9 cellular contexts compared by ENCODE assay signal in the genomic region with DNA sequence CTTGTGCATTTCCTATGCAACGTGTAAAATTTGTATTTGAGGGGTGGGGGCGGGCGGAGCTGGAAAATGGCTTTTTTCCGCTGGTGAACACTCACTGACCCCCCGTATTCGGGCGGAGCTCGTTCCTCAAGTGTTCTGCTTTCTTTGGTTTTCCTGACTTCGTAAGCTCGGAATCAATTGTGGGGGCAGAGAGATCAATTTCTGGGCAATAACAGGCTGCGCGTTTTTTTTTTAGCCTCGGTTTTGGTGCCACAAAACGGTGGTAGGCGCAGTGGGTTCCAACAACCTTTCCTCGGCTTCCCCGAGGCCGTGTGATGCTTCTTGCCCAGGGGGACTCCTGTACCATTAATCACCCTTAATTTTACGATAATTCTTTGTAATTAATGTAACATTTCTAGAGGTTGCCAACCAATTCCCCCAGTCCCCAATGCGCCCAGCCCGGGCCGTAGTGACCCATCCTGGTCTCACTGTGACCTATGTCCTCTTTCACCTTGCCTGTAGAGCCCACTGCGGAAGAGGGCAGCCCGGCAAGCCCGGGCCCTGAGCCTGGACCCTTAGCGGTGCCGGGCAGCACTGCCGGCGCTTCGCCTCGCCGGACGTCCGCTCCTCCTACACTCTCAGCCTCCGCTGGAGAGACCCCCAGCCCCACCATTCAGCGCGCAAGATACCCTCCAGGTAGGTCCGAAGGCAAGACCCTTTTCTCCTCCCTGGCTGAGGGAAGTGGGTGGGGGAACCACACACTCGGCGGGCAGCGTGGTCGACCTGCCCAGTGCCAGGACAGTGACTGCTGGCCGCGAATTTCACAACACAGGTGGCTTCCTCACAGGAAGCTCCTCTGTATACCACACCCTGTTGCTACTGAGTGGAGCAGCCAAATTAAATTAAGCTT. TPM values are rescaled to one million over a fixed set of nuclear protein-coding genes. Genes with fewer than 3 reads are reported as not detected.
DNase-seq lines count a peak whose midpoint lies in the region; ATAC-seq and TF ChIP-seq lines count a peak whose summit lies in the region.
"Had no signal": no experiment of that assay in that cellular context is flagged by ENCODE, and none has a peak within 500 bp of the region (broad histone marks: within the 10 kb centered on the region; RNA-seq: fewer than 3 reads in every experiment).

No MANE protein-coding gene starts in this region.

- no peaks in the 10 kb centered on the region for H3K36me3 ChIP-seq in MM.1S (replicated peaks; ENCODE audit: insufficient read depth, low read length)
- no peaks in the 10 kb centered on the region for H3K36me3 ChIP-seq in effector memory CD4-positive, alpha-beta T cell (ENCODE audit: control insufficient read depth, insufficient read depth, low read length)

- H3K27ac Mint-ChIP-seq in CD4-positive, alpha-beta T cell, result peak overlapping the region; percentile 96
- H3K27ac Mint-ChIP-seq in nephron progenitor cell, result no peak overlapping the region

- no peak for DNase-seq in CD4-positive, alpha-beta T cell
- DNase-seq in MM.1S, result no peak
- no peak for DNase-seq in effector memory CD4-positive, alpha-beta T cell
- DNase-seq in nephron progenitor cell, result peak; percentile 35
- no peak for DNase-seq in cortex of kidney (lab: John Stamatoyannopoulos, UW)
- DNase-seq in NCI-H1105 treated with DMSO at 0.1 percent for 48 hours (lab: John Stamatoyannopoulos, UW), result no peak

- intact Hi-C loops in CD4-positive, alpha-beta T cell (cut with DNase I, micrococcal nuclease), result loop anchor here (2.0 to 10.0 kb wide), 4 partner anchors 19 to 1709 kb away; partner anchors contain the start of genes RNF20 (in 1 of the 2) and TEX10 (in 1 of the 2)

- peaks cover 52% of the 10 kb centered on the region for H3K4me1 Mint-ChIP-seq in CD4-positive, alpha-beta T cell (ENCODE audit: low read depth)
- H3K4me1 Mint-ChIP-seq in nephron progenitor cell, result peaks cover 49% of the 10 kb centered on the region

- H4K20me1 ChIP-seq in MM.1S (ENCODE audit: insufficient read depth, low read length), result no peaks in the 10 kb centered on the region

- peak overlapping the region; percentile 87 for H3K4me3 Mint-ChIP-seq in CD4-positive, alpha-beta T cell
- peak overlapping the region; percentile 76 for H3K4me3 Mint-ChIP-seq in nephron progenitor cell

- no peak overlapping the region for H3K27ac ChIP-seq in CD4-positive, alpha-beta T cell (ENCODE audit: low read depth, low read length)
- H3K27ac ChIP-seq in MM.1S (ENCODE audit: low read length), result no peak overlapping the region
- H3K27ac ChIP-seq in effector memory CD4-positive, alpha-beta T cell (ENCODE audit: insufficient read depth, low read length, poor library complexity, severe bottlenecking), result no peak overlapping the region

- no peak for ATAC-seq in CD4-positive, alpha-beta T cell (ENCODE audit: poor library complexity)
- no peak for ATAC-seq in HG02642 (IDR thresholded peaks at IDR 0.05; ENCODE audit: poor library complexity, unreplicated experiment)
- ATAC-seq in GM21619 (IDR thresholded peaks at IDR 0.05; ENCODE audit: unreplicated experiment), result no peak
- ATAC-seq: Panc1 had no signal

- no peaks in the 10 kb centered on the region for H3K79me2 ChIP-seq in MM.1S (ENCODE audit: low read length)

- H3K27me3 ChIP-seq in CD4-positive, alpha-beta T cell (ENCODE audit: control insufficient read depth, insufficient read depth, low read length), result peaks cover 55% of the 10 kb centered on the region
- peaks cover 17% of the 10 kb centered on the region for H3K27me3 ChIP-seq in MM.1S (replicated peaks; ENCODE audit: insufficient read depth, low read length)
- peaks cover 50% of the 10 kb centered on the region for H3K27me3 ChIP-seq in effector memory CD4-positive, alpha-beta T cell (replicated peaks; ENCODE audit: control insufficient read depth, insufficient read depth, low read length, poor library complexity, severe bottlenecking)

- peaks cover 30% of the 10 kb centered on the region for H3K36me3 Mint-ChIP-seq in CD4-positive, alpha-beta T cell (ENCODE audit: low read depth)
- no peaks in the 10 kb centered on the region for H3K36me3 Mint-ChIP-seq in nephron progenitor cell (ENCODE audit: low read depth)

- H3K4me2 ChIP-seq in MM.1S (ENCODE audit: low read depth, low read length), result peak overlapping the region; percentile 96

- no peak for TF ChIP-seq CTCF in CD4-positive, alpha-beta T cell (IDR thresholded peaks at IDR 0.05)
- TF ChIP-seq CTCF in MM.1S (IDR thresholded peaks at IDR 0.05; ENCODE audit: low read length) (no peak), nephron progenitor cell (IDR thresholded peaks at IDR 0.05) (no peak)

- H3K4me1 ChIP-seq in MM.1S (ENCODE audit: low read length), result peaks cover 5% of the 10 kb centered on the region; the same call in 1 of the 2 replicates
- peaks cover 39% of the 10 kb centered on the region for H3K4me1 ChIP-seq in effector memory CD4-positive, alpha-beta T cell (ENCODE audit: control insufficient read depth, insufficient read depth, low read length, poor library complexity, severe bottlenecking)

- H2AFZ ChIP-seq in MM.1S (ENCODE audit: low read length), result peak overlapping the region; percentile 82

- POLR2A ChIA-PET in CD4-positive, alpha-beta T cell (lab: Charles Lee), result interaction anchor here (0.6 to 2.4 kb wide), 2 partner anchors 82 to 86 kb away, joined by 3 to 13 read pairs; partner anchors contain the start of gene STX17

- no peaks in the 10 kb centered on the region for H3K9me2 ChIP-seq in MM.1S (replicated peaks; ENCODE audit: insufficient read depth, low read length)

- H3F3A ChIP-seq in MM.1S (ENCODE audit: insufficient read depth, low read length), result peaks cover 24% of the 10 kb centered on the region

- H3K9me3 ChIP-seq in CD4-positive, alpha-beta T cell (ENCODE audit: control insufficient read depth, low read length), result no peaks in the 10 kb centered on the region
- H3K9me3 ChIP-seq in MM.1S (replicated peaks; ENCODE audit: insufficient read depth, low read length), result no peaks in the 10 kb centered on the region
- no peaks in the 10 kb centered on the region for H3K9me3 ChIP-seq in effector memory CD4-positive, alpha-beta T cell (ENCODE audit: control insufficient read depth, low read length)

- no peaks in the 10 kb centered on the region for H3K9me3 Mint-ChIP-seq in CD4-positive, alpha-beta T cell
- H3K9me3 Mint-ChIP-seq in nephron progenitor cell, result peaks cover 5% of the 10 kb centered on the region

- CTCF ChIA-PET in CD4-positive, alpha-beta T cell (lab: Charles Lee), result interaction anchor here (0.8 to 1.9 kb wide), 12 partner anchors 10 to 721 kb away, joined by 3 to 6 read pairs (median 3); no protein-coding TSS in a partner anchor

- H3K9ac ChIP-seq in MM.1S (ENCODE audit: low read length), result no peak overlapping the region

- peaks cover 90% of the 10 kb centered on the region for H3K27me3 Mint-ChIP-seq in CD4-positive, alpha-beta T cell
- peaks cover 97% of the 10 kb centered on the region for H3K27me3 Mint-ChIP-seq in nephron progenitor cell (ENCODE audit: low read depth, poor library complexity)

- H3K4me3 ChIP-seq in MM.1S (ENCODE audit: low read length), result peak overlapping the region; percentile 75
- peak overlapping the region; percentile 80 for H3K4me3 ChIP-seq in effector memory CD4-positive, alpha-beta T cell (ENCODE audit: insufficient read depth, low read depth, low read length, poor library complexity, severe bottlenecking)

RNA-seq across cellular contexts. Expression of gene NR4A3, which starts 3.7 kb away (rescaled TPM):
- 10 to 100 TPM; 42.4 to 44.6 TPM for total RNA-seq in CD4-positive, alpha-beta T cell
